ENCODE assay signal across 8 cellular contexts in the genomic region with DNA sequence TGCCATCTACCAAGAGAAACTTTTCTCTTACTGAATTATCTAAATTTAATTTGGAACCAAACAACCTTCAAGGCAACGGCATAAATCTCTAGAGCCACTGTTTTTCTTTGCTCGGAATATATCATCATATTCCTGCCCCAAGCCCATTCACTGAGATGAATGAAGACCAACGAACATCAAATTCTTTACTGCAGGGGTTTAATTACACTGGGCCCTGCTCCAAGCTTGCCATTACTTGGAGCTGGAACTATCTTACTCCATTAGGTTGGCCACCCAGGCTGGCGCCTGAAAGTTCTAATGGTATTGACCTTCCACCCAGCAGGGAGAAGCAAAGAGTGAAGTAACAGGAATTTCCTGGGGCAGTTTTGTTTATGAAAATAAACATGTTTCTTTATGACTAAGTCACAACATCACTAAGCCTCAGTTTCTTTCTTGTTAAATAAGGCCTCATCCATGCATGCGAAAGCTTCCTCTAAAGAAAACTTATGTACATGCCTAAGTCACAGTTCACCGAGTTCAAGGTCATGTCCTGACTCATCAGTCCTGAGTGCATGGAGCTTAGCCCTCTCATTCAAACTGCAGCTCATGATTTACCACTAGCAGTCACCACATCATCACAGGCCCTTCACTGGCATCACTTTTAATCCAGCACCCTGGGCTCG. TPM values are rescaled to one million over a fixed set of nuclear protein-coding genes. Genes with fewer than 3 reads are reported as not detected.
DNase-seq lines count a peak whose midpoint lies in the region; ATAC-seq and TF ChIP-seq lines count a peak whose summit lies in the region.

No MANE protein-coding gene starts in this region.

- 85% methylated on average over 7 of the region's 7 CpGs for WGBS in suprapubic skin

- no peak overlapping the region for H3K4me3 Mint-ChIP-seq in activated CD8-positive, alpha-beta T cell treated with anti-CD3 and anti-CD28 coated beads for 36 hours
- no peak overlapping the region for H3K4me3 Mint-ChIP-seq in activated CD8-positive, alpha-beta T cell treated with anti-CD3 and anti-CD28 coated beads, Interleukin-2, amount 10 ng/mL, durations not matched to agents 7 days and 5 days
- H3K4me3 Mint-ChIP-seq in activated CD4-positive, alpha-beta memory T cell treated with anti-CD3 and anti-CD28 coated beads, Interleukin-2, amount 10 ng/mL, durations not matched to agents 7 days and 5 days, result no peak overlapping the region
- no peak overlapping the region for H3K4me3 Mint-ChIP-seq in stimulated activated effector memory CD8-positive, alpha-beta T cell treated with anti-CD3 and anti-CD28 coated beads, Interleukin-12 subunit alpha, Interleukin-12 subunit beta, amount 100 ng/mL, for 72 hours
- no peak overlapping the region for H3K4me3 Mint-ChIP-seq in natural killer cell

- H3K27me3 ChIP-seq in suprapubic skin, result no peaks in the 10 kb centered on the region

- intact Hi-C loops in activated CD8-positive, alpha-beta T cell treated with anti-CD3 and anti-CD28 coated beads for 36 hours (cut with micrococcal nuclease), result no loop called here
- intact Hi-C loops in natural killer cell (cut with micrococcal nuclease), result no loop called here

- no peak for TF ChIP-seq CTCF in activated CD8-positive, alpha-beta T cell treated with anti-CD3 and anti-CD28 coated beads for 36 hours (IDR thresholded peaks at IDR 0.05)
- TF ChIP-seq CTCF in natural killer cell (IDR thresholded peaks at IDR 0.05) (no peak), suprapubic skin (IDR thresholded peaks at IDR 0.05) (no peak)

- peaks cover 4% of the 10 kb centered on the region for H3K4me1 ChIP-seq in suprapubic skin

- no peak for TF ChIP-seq EP300 in suprapubic skin (IDR thresholded peaks at IDR 0.05)

- POLR2A ChIA-PET in activated CD8-positive, alpha-beta T cell treated with anti-CD3 and anti-CD28 coated beads for 36 hours (lab: Charles Lee), result interaction anchor here (1.2 to 1.5 kb wide), 3 partner anchors 8 to 85 kb away, joined by 3 to 5 read pairs (median 3); a partner anchor contains a TSS
- POLR2A ChIA-PET in activated CD8-positive, alpha-beta T cell treated with anti-CD3 and anti-CD28 coated beads, Interleukin-2, amount 10 ng/mL, durations not matched to agents 7 days and 5 days (lab: Charles Lee), result interaction anchor here (0.8 kb wide), 1 partner anchor 42 kb away, joined by 3 read pairs; no protein-coding TSS in a partner anchor
- POLR2A ChIA-PET in activated CD4-positive, alpha-beta memory T cell treated with anti-CD3 and anti-CD28 coated beads, Interleukin-2, amount 10 ng/mL, durations not matched to agents 7 days and 5 days (lab: Charles Lee), result interaction anchor here (1.2 to 2.2 kb wide), 2 partner anchors 85 to 113 kb away, joined by 3 to 11 read pairs; a partner anchor contains a TSS

- CTCF ChIA-PET in activated CD8-positive, alpha-beta T cell treated with anti-CD3 and anti-CD28 coated beads for 36 hours (lab: Charles Lee), result interaction anchor here (0.8 to 1.6 kb wide), 7 partner anchors 8 to 166 kb away, joined by 3 to 5 read pairs (median 4); a partner anchor contains a TSS
- CTCF ChIA-PET in activated CD8-positive, alpha-beta T cell treated with anti-CD3 and anti-CD28 coated beads, Interleukin-2, amount 10 ng/mL, durations not matched to agents 7 days and 5 days (lab: Charles Lee), result interaction anchor here (1.3 to 2.6 kb wide), 5 partner anchors 8 to 127 kb away, joined by 3 to 8 read pairs (median 7); no protein-coding TSS in a partner anchor
- CTCF ChIA-PET in activated CD4-positive, alpha-beta memory T cell treated with anti-CD3 and anti-CD28 coated beads, Interleukin-2, amount 10 ng/mL, durations not matched to agents 7 days and 5 days (lab: Charles Lee), result interaction anchor here (0.8 kb wide), 1 partner anchor 8 kb away, joined by 3 read pairs; no protein-coding TSS in a partner anchor

- H3K27ac ChIP-seq in suprapubic skin, result no peak overlapping the region

- peak; percentile 22 for DNase-seq in activated CD8-positive, alpha-beta T cell treated with anti-CD3 and anti-CD28 coated beads for 36 hours
- DNase-seq in activated CD8-positive, alpha-beta T cell treated with anti-CD3 and anti-CD28 coated beads, Interleukin-2, amount 10 ng/mL, durations not matched to agents 7 days and 5 days, result no peak
- DNase-seq in activated CD4-positive, alpha-beta memory T cell treated with anti-CD3 and anti-CD28 coated beads, Interleukin-2, amount 10 ng/mL, durations not matched to agents 7 days and 5 days, result peak; percentile 18
- DNase-seq in stimulated activated effector memory CD8-positive, alpha-beta T cell treated with anti-CD3 and anti-CD28 coated beads, Interleukin-12 subunit alpha, Interleukin-12 subunit beta, amount 100 ng/mL, for 72 hours (ENCODE audit: low spot score in 2 of 2), result no peak
- DNase-seq in natural killer cell (no peak), suprapubic skin (ENCODE audit: low spot score in 2 of 2) (no peak), DMS 273 treated with DMSO at 0.1 percent for 48 hours (lab: John Stamatoyannopoulos, UW) (no peak)

- H3K36me3 ChIP-seq in suprapubic skin, result peaks cover 17% of the 10 kb centered on the region

- ATAC-seq in activated CD8-positive, alpha-beta T cell treated with anti-CD3 and anti-CD28 coated beads for 36 hours, result peak; percentile 56
- ATAC-seq in activated CD8-positive, alpha-beta T cell treated with anti-CD3 and anti-CD28 coated beads, Interleukin-2, amount 10 ng/mL, durations not matched to agents 7 days and 5 days, result no peak
- ATAC-seq in HG03354 (IDR thresholded peaks at IDR 0.05; ENCODE audit: poor library complexity, severe bottlenecking, unreplicated experiment) (peak; percentile 45), natural killer cell (no peak)
- ATAC-seq in stimulated activated effector memory CD8-positive, alpha-beta T cell treated with anti-CD3 and anti-CD28 coated beads, Interleukin-12 subunit alpha, Interleukin-12 subunit beta, amount 100 ng/mL, for 72 hours, result peak; percentile 93

- no peaks in the 10 kb centered on the region for H3K27me3 Mint-ChIP-seq in activated CD8-positive, alpha-beta T cell treated with anti-CD3 and anti-CD28 coated beads for 36 hours
- no peaks in the 10 kb centered on the region for H3K27me3 Mint-ChIP-seq in activated CD8-positive, alpha-beta T cell treated with anti-CD3 and anti-CD28 coated beads, Interleukin-2, amount 10 ng/mL, durations not matched to agents 7 days and 5 days (ENCODE audit: low read depth)
- H3K27me3 Mint-ChIP-seq in activated CD4-positive, alpha-beta memory T cell treated with anti-CD3 and anti-CD28 coated beads, Interleukin-2, amount 10 ng/mL, durations not matched to agents 7 days and 5 days, result no peaks in the 10 kb centered on the region
- H3K27me3 Mint-ChIP-seq in natural killer cell (ENCODE audit: low read depth in 2 of 2), result no peaks in the 10 kb centered on the region

- H3K9me3 Mint-ChIP-seq in activated CD8-positive, alpha-beta T cell treated with anti-CD3 and anti-CD28 coated beads for 36 hours, result no peaks in the 10 kb centered on the region
- H3K9me3 Mint-ChIP-seq in activated CD8-positive, alpha-beta T cell treated with anti-CD3 and anti-CD28 coated beads, Interleukin-2, amount 10 ng/mL, durations not matched to agents 7 days and 5 days (ENCODE audit: insufficient read depth), result no peaks in the 10 kb centered on the region
- no peaks in the 10 kb centered on the region for H3K9me3 Mint-ChIP-seq in activated CD4-positive, alpha-beta memory T cell treated with anti-CD3 and anti-CD28 coated beads, Interleukin-2, amount 10 ng/mL, durations not matched to agents 7 days and 5 days
- H3K9me3 Mint-ChIP-seq in stimulated activated effector memory CD8-positive, alpha-beta T cell treated with anti-CD3 and anti-CD28 coated beads, Interleukin-12 subunit alpha, Interleukin-12 subunit beta, amount 100 ng/mL, for 72 hours, result no peaks in the 10 kb centered on the region
- no peaks in the 10 kb centered on the region for H3K9me3 Mint-ChIP-seq in natural killer cell

- H3K9me3 ChIP-seq in suprapubic skin, result no peaks in the 10 kb centered on the region

- H3K4me1 Mint-ChIP-seq in activated CD8-positive, alpha-beta T cell treated with anti-CD3 and anti-CD28 coated beads for 36 hours (ENCODE audit: low read depth), result peaks cover 6% of the 10 kb centered on the region
- H3K4me1 Mint-ChIP-seq in activated CD8-positive, alpha-beta T cell treated with anti-CD3 and anti-CD28 coated beads, Interleukin-2, amount 10 ng/mL, durations not matched to agents 7 days and 5 days (ENCODE audit: low read depth), result peaks cover 10% of the 10 kb centered on the region
- peaks cover 12% of the 10 kb centered on the region for H3K4me1 Mint-ChIP-seq in activated CD4-positive, alpha-beta memory T cell treated with anti-CD3 and anti-CD28 coated beads, Interleukin-2, amount 10 ng/mL, durations not matched to agents 7 days and 5 days
- H3K4me1 Mint-ChIP-seq in stimulated activated effector memory CD8-positive, alpha-beta T cell treated with anti-CD3 and anti-CD28 coated beads, Interleukin-12 subunit alpha, Interleukin-12 subunit beta, amount 100 ng/mL, for 72 hours, result peaks cover 14% of the 10 kb centered on the region
- H3K4me1 Mint-ChIP-seq in natural killer cell, result peaks cover 6 to 9% of the 10 kb centered on the region in 2 donors

- H3K36me3 Mint-ChIP-seq in activated CD8-positive, alpha-beta T cell treated with anti-CD3 and anti-CD28 coated beads for 36 hours (ENCODE audit: low read depth), result peaks cover 5% of the 10 kb centered on the region
- peaks cover 15% of the 10 kb centered on the region for H3K36me3 Mint-ChIP-seq in activated CD8-positive, alpha-beta T cell treated with anti-CD3 and anti-CD28 coated beads, Interleukin-2, amount 10 ng/mL, durations not matched to agents 7 days and 5 days (ENCODE audit: low read depth)
- H3K36me3 Mint-ChIP-seq in activated CD4-positive, alpha-beta memory T cell treated with anti-CD3 and anti-CD28 coated beads, Interleukin-2, amount 10 ng/mL, durations not matched to agents 7 days and 5 days (ENCODE audit: low read depth), result peaks cover 17% of the 10 kb centered on the region
- H3K36me3 Mint-ChIP-seq in stimulated activated effector memory CD8-positive, alpha-beta T cell treated with anti-CD3 and anti-CD28 coated beads, Interleukin-12 subunit alpha, Interleukin-12 subunit beta, amount 100 ng/mL, for 72 hours, result peaks cover 20% of the 10 kb centered on the region
- H3K36me3 Mint-ChIP-seq in natural killer cell, result no peaks in the 10 kb centered on the region

- peak overlapping the region; percentile 52 for H3K27ac Mint-ChIP-seq in activated CD8-positive, alpha-beta T cell treated with anti-CD3 and anti-CD28 coated beads for 36 hours
- no peak overlapping the region for H3K27ac Mint-ChIP-seq in activated CD8-positive, alpha-beta T cell treated with anti-CD3 and anti-CD28 coated beads, Interleukin-2, amount 10 ng/mL, durations not matched to agents 7 days and 5 days
- no peak overlapping the region for H3K27ac Mint-ChIP-seq in activated CD4-positive, alpha-beta memory T cell treated with anti-CD3 and anti-CD28 coated beads, Interleukin-2, amount 10 ng/mL, durations not matched to agents 7 days and 5 days
- H3K27ac Mint-ChIP-seq in stimulated activated effector memory CD8-positive, alpha-beta T cell treated with anti-CD3 and anti-CD28 coated beads, Interleukin-12 subunit alpha, Interleukin-12 subunit beta, amount 100 ng/mL, for 72 hours, result no peak overlapping the region
- no peak overlapping the region for H3K27ac Mint-ChIP-seq in natural killer cell

- no peak overlapping the region for H3K4me3 ChIP-seq in suprapubic skin

- TF ChIP-seq POLR2A in suprapubic skin (IDR thresholded peaks at IDR 0.05), result no peak

RNA-seq across cellular contexts. Expression of a gene that starts 42.0 kb away (rescaled TPM):
- total RNA-seq in activated CD8-positive, alpha-beta T cell treated with anti-CD3 and anti-CD28 coated beads for 36 hours, result 100 to 1,000 TPM in 1 of 2 experiments, 10 to 100 TPM in 1; 94.6 to 101 TPM
- 10 to 100 TPM; 72.9 TPM for total RNA-seq in activated CD8-positive, alpha-beta T cell treated with anti-CD3 and anti-CD28 coated beads, Interleukin-2, amount 10 ng/mL, durations not matched to agents 7 days and 5 days
- total RNA-seq in activated CD4-positive, alpha-beta memory T cell treated with anti-CD3 and anti-CD28 coated beads, Interleukin-2, amount 10 ng/mL, durations not matched to agents 7 days and 5 days, result 100 to 1,000 TPM in 1 of 2 experiments, 10 to 100 TPM in 1; 94.2 to 101 TPM
- total RNA-seq in natural killer cell (10 to 100 TPM; 70.9 to 77.0 (median 71.0) TPM), suprapubic skin (10 to 100 TPM; 57.0 to 83.2 (median 69.3) TPM)

RNA-seq across cellular contexts. Expression of a gene that starts 42.3 kb away (rescaled TPM):
- 10 to 100 TPM; 61.6 to 66.2 TPM for total RNA-seq in activated CD8-positive, alpha-beta T cell treated with anti-CD3 and anti-CD28 coated beads for 36 hours
- 10 to 100 TPM; 34.8 to 40.3 TPM for total RNA-seq in activated CD8-positive, alpha-beta T cell treated with anti-CD3 and anti-CD28 coated beads, Interleukin-2, amount 10 ng/mL, durations not matched to agents 7 days and 5 days
- total RNA-seq in activated CD4-positive, alpha-beta memory T cell treated with anti-CD3 and anti-CD28 coated beads, Interleukin-2, amount 10 ng/mL, durations not matched to agents 7 days and 5 days, result 10 to 100 TPM; 35.5 to 36.2 TPM
- total RNA-seq in natural killer cell (10 to 100 TPM; 26.0 to 35.2 (median 29.3) TPM), suprapubic skin (10 to 100 TPM; 20.2 to 31.7 (median 21.2) TPM)

Comparison
In these comparisons a context has a peak if more than half of its experiments do, and no peak if none do; other contexts are left out.
1. ATAC-seq: peak in activated CD8-positive, alpha-beta T cell treated with anti-CD3 and anti-CD28 coated beads for 36 hours (single experiment), HG03354 (single experiment) and stimulated activated effector memory CD8-positive, alpha-beta T cell treated with anti-CD3 and anti-CD28 coated beads, Interleukin-12 subunit alpha, Interleukin-12 subunit beta, amount 100 ng/mL, for 72 hours (single experiment); none in activated CD8-positive, alpha-beta T cell treated with anti-CD3 and anti-CD28 coated beads, Interleukin-2, amount 10 ng/mL, durations not matched to agents 7 days and 5 days (single experiment) and natural killer cell (0 of 3).
2. DNase-seq: peak in activated CD8-positive, alpha-beta T cell treated with anti-CD3 and anti-CD28 coated beads for 36 hours (single experiment) and activated CD4-positive, alpha-beta memory T cell treated with anti-CD3 and anti-CD28 coated beads, Interleukin-2, amount 10 ng/mL, durations not matched to agents 7 days and 5 days (single experiment); none in activated CD8-positive, alpha-beta T cell treated with anti-CD3 and anti-CD28 coated beads, Interleukin-2, amount 10 ng/mL, durations not matched to agents 7 days and 5 days (single experiment), stimulated activated effector memory CD8-positive, alpha-beta T cell treated with anti-CD3 and anti-CD28 coated beads, Interleukin-12 subunit alpha, Interleukin-12 subunit beta, amount 100 ng/mL, for 72 hours (0 of 2), natural killer cell (single experiment), suprapubic skin (0 of 2) and DMS 273 treated with DMSO at 0.1 percent for 48 hours (single experiment).